19 cellular contexts compared by ENCODE assay signal in the genomic region with DNA sequence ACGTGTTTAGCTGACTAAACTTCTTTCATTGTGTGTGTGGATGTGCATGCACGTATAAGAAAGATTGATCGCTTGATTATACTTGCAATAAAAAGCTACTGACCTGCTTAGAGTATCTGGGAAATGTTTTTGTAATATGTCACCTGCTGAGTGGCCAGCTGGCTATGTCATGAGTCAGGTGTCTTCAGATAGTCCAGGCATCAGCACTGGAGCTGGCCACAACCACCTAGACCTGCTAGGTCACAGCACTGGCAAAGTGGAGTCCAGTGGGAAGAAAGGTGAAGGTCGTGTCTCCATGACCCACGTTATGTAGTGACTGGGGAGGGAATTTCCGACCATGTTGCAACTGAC.
DNase-seq lines count a peak whose midpoint lies in the region; ATAC-seq, FAIRE-seq and TF ChIP-seq lines count a peak whose summit lies in the region.
"Had no signal": no experiment of that assay in that cellular context is flagged by ENCODE, and none has a peak within 500 bp of the region (broad histone marks: within the 10 kb centered on the region; RNA-seq: fewer than 3 reads in every experiment).

No MANE protein-coding gene starts in this region.

- no peak overlapping the region for H3K4me3 Mint-ChIP-seq in activated T-cell treated with anti-CD3 and anti-CD28 coated beads, Interleukin-2, amount 50 U/mL, for 72 hours
- H3K4me3 Mint-ChIP-seq in activated naive CD4-positive, alpha-beta T cell treated with anti-CD3 and anti-CD28 coated beads, Interleukin-2, amount 10 ng/mL, durations not matched to agents 7 days and 5 days, result no peak overlapping the region
- H3K4me3 Mint-ChIP-seq: activated T-helper 1 cell treated with anti-CD3 and anti-CD28 coated beads, Interleukin-12 subunit alpha, Interleukin-12 subunit beta, Interleukin-2, Interleukin-4 antibody, amounts not matched to agents 30 ng/mL and 10 ng/mL and 1 ng/mL, durations not matched to agents 14 hours and 24 hours and 36 hours; CD4-positive, alpha-beta T cell; natural killer cell had no signal

- 38 to 40% methylated on average over 4 to 6 of the region's 6 CpGs for WGBS in gastroesophageal sphincter (ENCODE audit: low coverage in 1 of 2), 2 donors

- H3K9me3 Mint-ChIP-seq in activated T-cell treated with anti-CD3 and anti-CD28 coated beads, Interleukin-2, amount 50 U/mL, for 72 hours, result no peaks in the 10 kb centered on the region
- no peaks in the 10 kb centered on the region for H3K9me3 Mint-ChIP-seq in activated naive CD4-positive, alpha-beta T cell treated with anti-CD3 and anti-CD28 coated beads, Interleukin-2, amount 10 ng/mL, durations not matched to agents 7 days and 5 days
- H3K9me3 Mint-ChIP-seq: activated T-helper 1 cell treated with anti-CD3 and anti-CD28 coated beads, Interleukin-12 subunit alpha, Interleukin-12 subunit beta, Interleukin-2, Interleukin-4 antibody, amounts not matched to agents 30 ng/mL and 10 ng/mL and 1 ng/mL, durations not matched to agents 14 hours and 24 hours and 36 hours; CD4-positive, alpha-beta T cell; natural killer cell had no signal

- H3K36me3 ChIP-seq in gastroesophageal sphincter (no peaks in the 10 kb centered on the region), rectal smooth muscle tissue (ENCODE audit: control insufficient read depth, insufficient read depth, low read length) (no peaks in the 10 kb centered on the region)
- H3K36me3 ChIP-seq: brain microvascular endothelial cell had no signal

- no peaks in the 10 kb centered on the region for H3K9me3 ChIP-seq in gastroesophageal sphincter

- H3K27ac ChIP-seq in gastroesophageal sphincter (peak overlapping the region; percentile 29 to 79 (median 68)), rectal smooth muscle tissue (ENCODE audit: low read depth, low read length) (peak overlapping the region; percentile 4)
- H3K27ac ChIP-seq: brain microvascular endothelial cell, foreskin keratinocyte, skin epidermis had no signal

- peaks cover 15% of the 10 kb centered on the region for H3K27me3 Mint-ChIP-seq in activated T-cell treated with anti-CD3 and anti-CD28 coated beads, Interleukin-2, amount 50 U/mL, for 72 hours (ENCODE audit: low read depth)
- peaks cover 13% of the 10 kb centered on the region for H3K27me3 Mint-ChIP-seq in activated naive CD4-positive, alpha-beta T cell treated with anti-CD3 and anti-CD28 coated beads, Interleukin-2, amount 10 ng/mL, durations not matched to agents 7 days and 5 days

- no peaks in the 10 kb centered on the region for H3K36me3 Mint-ChIP-seq in activated T-cell treated with anti-CD3 and anti-CD28 coated beads, Interleukin-2, amount 50 U/mL, for 72 hours (ENCODE audit: insufficient read depth in 2 of 2)
- H3K36me3 Mint-ChIP-seq in activated naive CD4-positive, alpha-beta T cell treated with anti-CD3 and anti-CD28 coated beads, Interleukin-2, amount 10 ng/mL, durations not matched to agents 7 days and 5 days, result no peaks in the 10 kb centered on the region
- H3K36me3 Mint-ChIP-seq: natural killer cell had no signal

- H3K27ac Mint-ChIP-seq in activated T-cell treated with anti-CD3 and anti-CD28 coated beads, Interleukin-2, amount 50 U/mL, for 72 hours, result no peak overlapping the region
- no peak overlapping the region for H3K27ac Mint-ChIP-seq in activated naive CD4-positive, alpha-beta T cell treated with anti-CD3 and anti-CD28 coated beads, Interleukin-2, amount 10 ng/mL, durations not matched to agents 7 days and 5 days
- H3K27ac Mint-ChIP-seq: activated T-helper 1 cell treated with anti-CD3 and anti-CD28 coated beads, Interleukin-12 subunit alpha, Interleukin-12 subunit beta, Interleukin-2, Interleukin-4 antibody, amounts not matched to agents 30 ng/mL and 10 ng/mL and 1 ng/mL, durations not matched to agents 14 hours and 24 hours and 36 hours; CD4-positive, alpha-beta T cell; natural killer cell had no signal

- H3K4me3 ChIP-seq in gastroesophageal sphincter, result no peak overlapping the region
- H3K4me3 ChIP-seq in rectal smooth muscle tissue (ENCODE audit: low read length), result no peak overlapping the region
- H3K4me3 ChIP-seq: skin epidermis had no signal

- CTCF ChIA-PET in activated naive CD4-positive, alpha-beta T cell treated with anti-CD3 and anti-CD28 coated beads, Interleukin-2, amount 10 ng/mL, durations not matched to agents 7 days and 5 days (lab: Charles Lee), result no interaction called here

- H3K4me1 Mint-ChIP-seq in activated T-cell treated with anti-CD3 and anti-CD28 coated beads, Interleukin-2, amount 50 U/mL, for 72 hours (ENCODE audit: low read depth), result no peaks in the 10 kb centered on the region
- H3K4me1 Mint-ChIP-seq in activated naive CD4-positive, alpha-beta T cell treated with anti-CD3 and anti-CD28 coated beads, Interleukin-2, amount 10 ng/mL, durations not matched to agents 7 days and 5 days, result no peaks in the 10 kb centered on the region
- H3K4me1 Mint-ChIP-seq: natural killer cell had no signal

- no peak for TF ChIP-seq EP300 in gastroesophageal sphincter (IDR thresholded peaks at IDR 0.05)

- H3K27me3 ChIP-seq in gastroesophageal sphincter (no peaks in the 10 kb centered on the region), rectal smooth muscle tissue (ENCODE audit: control insufficient read depth, insufficient read depth, low read length) (no peaks in the 10 kb centered on the region)
- H3K27me3 ChIP-seq: foreskin keratinocyte had no signal

- ATAC-seq in gastroesophageal sphincter (peak; percentile 25), GM21390 (IDR thresholded peaks at IDR 0.05; ENCODE audit: unreplicated experiment) (no peak)
- no peak for ATAC-seq in activated T-cell treated with anti-CD3 and anti-CD28 coated beads, Interleukin-2, amount 50 U/mL, for 72 hours (replicated peaks in 1 of 2)
- ATAC-seq: foreskin keratinocyte, natural killer cell had no signal

- FAIRE-seq in GM12892 (lab: Jason Lieb, UNC), result peak; percentile 42
- FAIRE-seq: kidney had no signal

- H3K9ac ChIP-seq in rectal smooth muscle tissue (ENCODE audit: low read length), result no peak overlapping the region

- TF ChIP-seq POLR2A in GM12892 (IDR thresholded peaks at IDR 0.05; ENCODE audit: low read depth, low read length) (no peak), gastroesophageal sphincter (IDR thresholded peaks at IDR 0.05) (no peak)

- TF ChIP-seq CTCF in gastroesophageal sphincter (IDR thresholded peaks at IDR 0.05), result no peak

- no peak for DNase-seq in GM12892 (ENCODE audit: insufficient read length)
- peak; percentile 75 for DNase-seq in NCI-H146 (lab: John Stamatoyannopoulos, UW)
- DNase-seq in activated T-cell treated with anti-CD3 and anti-CD28 coated beads, Interleukin-2, amount 50 U/mL, for 72 hours, result no peak
- DNase-seq in activated naive CD4-positive, alpha-beta T cell treated with anti-CD3 and anti-CD28 coated beads, Interleukin-2, amount 10 ng/mL, durations not matched to agents 7 days and 5 days, result no peak
- DNase-seq in T-helper 1 cell, result no peak
- DNase-seq: brain microvascular endothelial cell; CD4-positive, alpha-beta T cell; DMS153; foreskin keratinocyte; hypothalamus; kidney; natural killer cell; NCI-H524; stimulated activated naive CD4-positive, alpha-beta T cell had no signal

- H3K4me1 ChIP-seq in gastroesophageal sphincter (peaks cover 3 to 65% (median 4%) of the 10 kb centered on the region in 3 donors), rectal smooth muscle tissue (ENCODE audit: control insufficient read depth, insufficient read depth, low read length) (peaks cover 10% of the 10 kb centered on the region)
- H3K4me1 ChIP-seq: foreskin keratinocyte had no signal
